Comparison of ENCODE assay signal across 8 cellular contexts in genomic region chr11:3091846-3092602, GRCh38. TPM values are rescaled to one million over a fixed set of nuclear protein-coding genes. Genes with fewer than 3 reads are reported as not detected.
DNase-seq lines count a peak whose midpoint lies in the region; ATAC-seq and TF ChIP-seq lines count a peak whose summit lies in the region.

No MANE protein-coding gene starts in this region.

- H3K27ac ChIP-seq in cardiac muscle cell (no peak overlapping the region), psoas muscle (no peak overlapping the region)

- DNase-seq in AG09319 (ENCODE audit: extremely low read depth, low read depth) (peak; percentile 18), cardiac muscle cell (ENCODE audit: low read depth in 1 of 2, low spot score in 1 of 2) (peak; percentile 61 to 69), psoas muscle (peak; percentile 66 to 83)
- DNase-seq in activated naive CD4-positive, alpha-beta T cell treated with Interleukin-2 at 50 U/mL for 16 hours, result peak; percentile 75

- peak; percentile 71 for ATAC-seq in GM18909 (IDR thresholded peaks at IDR 0.05; ENCODE audit: poor library complexity, unreplicated experiment)
- ATAC-seq in SK-N-SH treated with all-trans-retinoic acid at 6 μM for 48 hours, result peak; percentile 85
- ATAC-seq in psoas muscle, result peak; percentile 72 to 90 (median 81)
- no peak for ATAC-seq in HG03439 (IDR thresholded peaks at IDR 0.05; ENCODE audit: unreplicated experiment)

- H3K27me3 ChIP-seq in cardiac muscle cell, result no peaks in the 10 kb centered on the region
- no peaks in the 10 kb centered on the region for H3K27me3 ChIP-seq in psoas muscle (ENCODE audit: insufficient read depth in 3 of 3, low read length in 2 of 3)

- H3K36me3 ChIP-seq in cardiac muscle cell (no peaks in the 10 kb centered on the region), psoas muscle (ENCODE audit: insufficient read depth in 1 of 2, low read depth in 1 of 2) (peaks cover 0 to 7% of the 10 kb centered on the region in 2 donors)

- H3K4me1 ChIP-seq in cardiac muscle cell (ENCODE audit: low read depth), result no peaks in the 10 kb centered on the region
- peaks cover 14% of the 10 kb centered on the region for H3K4me1 ChIP-seq in psoas muscle

- intact Hi-C loops in psoas muscle (cut with DNase I), result loop anchor here (1.0 to 2.0 kb wide), 2 partner anchors 55 kb away; no protein-coding TSS in a partner anchor

- no peaks in the 10 kb centered on the region for H3K9me3 ChIP-seq in cardiac muscle cell (ENCODE audit: low read depth)
- H3K9me3 ChIP-seq in psoas muscle, result no peaks in the 10 kb centered on the region

- TF ChIP-seq CTCF in AG09319 (IDR thresholded peaks at IDR 0.05; ENCODE audit: low read depth, low read length), result peak; percentile 96
- peak; percentile 100 for TF ChIP-seq CTCF in LNCAP (IDR thresholded peaks at IDR 0.05)
- peak; percentile 98 for TF ChIP-seq CTCF in cardiac muscle cell (IDR thresholded peaks at IDR 0.05; ENCODE audit: low read depth, low read length)
- TF ChIP-seq CTCF in psoas muscle (IDR thresholded peaks at IDR 0.05), result peak; percentile 99

- 36 to 52% (median 42%) methylated on average over 21 to 27 of the region's 27 CpGs for WGBS in psoas muscle, 3 donors

- no peak overlapping the region for H3K4me3 ChIP-seq in cardiac muscle cell
- H3K4me3 ChIP-seq in psoas muscle, result no peak overlapping the region

TF ChIP-seq in SK-N-SH treated with all-trans-retinoic acid at 6 μM for 48 hours, 23 proteins besides CTCF, POLR2A, EP300 and RAD21:
- no peak for TF ChIP-seq POU6F1 (CRISPR knock-in tag; IDR thresholded peaks at IDR 0.05; ENCODE audit: borderline replicate concordance, low read depth)
- no peak for TF ChIP-seq CSDC2 (CRISPR knock-in tag; IDR thresholded peaks at IDR 0.05)
- no peak for TF ChIP-seq ZNF565 (CRISPR knock-in tag; conservative IDR thresholded peaks at IDR 0.05; ENCODE audit: low read depth)
- no peak for TF ChIP-seq ZNF70 (CRISPR knock-in tag; IDR thresholded peaks at IDR 0.05)
- no peak for TF ChIP-seq TCF4 (CRISPR knock-in tag; IDR thresholded peaks at IDR 0.05; ENCODE audit: borderline replicate concordance)
- no peak for TF ChIP-seq RARB (CRISPR knock-in tag; IDR thresholded peaks at IDR 0.05)
- TF ChIP-seq ZNF8 (CRISPR knock-in tag; IDR thresholded peaks at IDR 0.05), result no peak
- TF ChIP-seq ARNTL (CRISPR knock-in tag; IDR thresholded peaks at IDR 0.05; ENCODE audit: borderline replicate concordance, low read depth), result no peak
- no peak for TF ChIP-seq OSR1 (CRISPR knock-in tag; IDR thresholded peaks at IDR 0.05)
- no peak for TF ChIP-seq ZFP3 (CRISPR knock-in tag; IDR thresholded peaks at IDR 0.05)

RNA-seq across cellular contexts. Expression of gene CARS1, which starts 34.8 kb away (rescaled TPM):
- total RNA-seq in cardiac muscle cell, result 18.5 and 21.5 TPM in 2 replicates
- 18.7 and 24.2 TPM in 2 replicates for polyA plus RNA-seq in cardiac muscle cell
- 10 to 100 TPM; 24.2 to 65.8 (median 40.2) TPM for total RNA-seq in psoas muscle
- 10 to 100 TPM; 37.8 to 78.6 (median 77.9) TPM for polyA plus RNA-seq in psoas muscle

Comparison
In these comparisons a context has a peak if more than half of its experiments do, and no peak if none do; other contexts are left out.
1. DNase-seq: peak in every context shown above with its lines; median percentile 75 in activated naive CD4-positive, alpha-beta T cell treated with Interleukin-2 at 50 U/mL for 16 hours; 74 in psoas muscle; 65 in cardiac muscle cell; 18 in AG09319.